18 cellular contexts compared by ENCODE assay signal in genomic region chr4:158754385-158755180, GRCh38. TPM values are rescaled to one million over a fixed set of nuclear protein-coding genes. Genes with fewer than 3 reads are reported as not detected.
DNase-seq lines count a peak whose midpoint lies in the region; ATAC-seq, FAIRE-seq and TF ChIP-seq lines count a peak whose summit lies in the region.
"Had no signal": no experiment of that assay in that cellular context is flagged by ENCODE, and none has a peak within 500 bp of the region (broad histone marks: within the 10 kb centered on the region; RNA-seq: fewer than 3 reads in every experiment).

No MANE protein-coding gene starts in this region.

- CTCF ChIA-PET in AG04450 (lab: Charles Lee), result interaction anchor here (0.6 to 1.2 kb wide), 4 partner anchors 21 to 449 kb away, joined by 3 to 4 read pairs (median 3); no protein-coding TSS in a partner anchor

- no peak overlapping the region for H3K4me3 ChIP-seq in AG04450 (ENCODE audit: low read depth, low read length)
- H3K4me3 ChIP-seq: K562, PC-9, SK-N-MC had no signal

- TF ChIP-seq CTCF in AG04450 (IDR thresholded peaks at IDR 0.05; ENCODE audit: low read depth, low read length), result no peak

- H3K9me3 ChIP-seq in AG04450 (ENCODE audit: control insufficient read depth, insufficient read depth, low read length), result no peaks in the 10 kb centered on the region

- no peak for FAIRE-seq in urothelium cell line (lab: Jason Lieb, UNC)
- FAIRE-seq: HTR-8/SVneo, K562 had no signal

- peak overlapping the region; percentile 47 for H3K27ac ChIP-seq in AG04450 (ENCODE audit: low read depth, low read length)
- H3K27ac ChIP-seq: PC-9, SK-N-MC had no signal

- H3K27me3 ChIP-seq in AG04450 (ENCODE audit: control insufficient read depth, insufficient read depth, low read length), result no peaks in the 10 kb centered on the region

- ATAC-seq in HG03139 (IDR thresholded peaks at IDR 0.05; ENCODE audit: unreplicated experiment) (no peak), HG02884 (IDR thresholded peaks at IDR 0.05; ENCODE audit: unreplicated experiment) (no peak)
- ATAC-seq: CD8-positive, alpha-beta T cell; HCT116; K562 had no signal

- DNase-seq in AG04450 (ENCODE audit: low read depth, low spot score) (no peak), GM04503 (ENCODE audit: low read depth) (peak; percentile 91), amniotic epithelial cell (ENCODE audit: low read depth) (peak; percentile 9), hepatic stellate cell (ENCODE audit: low spot score) (peak; percentile 26), urothelium cell line (ENCODE audit: low spot score) (no peak), NOMO-1 treated with dmso at 0.1 percent for 144 hours (lab: John Stamatoyannopoulos, UW; ENCODE audit: unreplicated experiment) (no peak)
- DNase-seq: 8988T; CD8-positive, alpha-beta T cell; NCI-H1092; NCI-H345; NCI-H69; PC-9 had no signal

- POLR2A ChIA-PET in AG04450 (lab: Yijun Ruan, JAX), result interaction anchor here (0.7 kb wide), 2 partner anchors 46 to 486 kb away, joined by 3 to 11 read pairs; no protein-coding TSS in a partner anchor

RNA-seq across cellular contexts. Expression of gene FNIP2, which starts 14.2 kb away (rescaled TPM):
- 8.4 and 9.8 TPM in 2 replicates for polyA plus RNA-seq in AG04450 (2011; rRNA removed)
- polyA minus RNA-seq in AG04450 (2011; rRNA and poly(A)+ RNA removed), result 22.5 and 22.8 TPM in 2 replicates

RNA-seq across cellular contexts. Expression of gene PPID, which starts 31.4 kb away (rescaled TPM):
- polyA plus RNA-seq in AG04450 (2011; rRNA removed), result 19.6 and 22.9 TPM in 2 replicates
- 4.3 TPM in 2 replicates for polyA minus RNA-seq in AG04450 (2011; rRNA and poly(A)+ RNA removed)

Comparison
In these comparisons a context has a peak if more than half of its experiments do, and no peak if none do; other contexts are left out.
1. DNase-seq: peak in GM04503 (single experiment), amniotic epithelial cell (single experiment) and hepatic stellate cell (single experiment); none in AG04450 (single experiment), urothelium cell line (single experiment) and NOMO-1 treated with dmso at 0.1 percent for 144 hours (single experiment).